In the genomic region with DNA sequence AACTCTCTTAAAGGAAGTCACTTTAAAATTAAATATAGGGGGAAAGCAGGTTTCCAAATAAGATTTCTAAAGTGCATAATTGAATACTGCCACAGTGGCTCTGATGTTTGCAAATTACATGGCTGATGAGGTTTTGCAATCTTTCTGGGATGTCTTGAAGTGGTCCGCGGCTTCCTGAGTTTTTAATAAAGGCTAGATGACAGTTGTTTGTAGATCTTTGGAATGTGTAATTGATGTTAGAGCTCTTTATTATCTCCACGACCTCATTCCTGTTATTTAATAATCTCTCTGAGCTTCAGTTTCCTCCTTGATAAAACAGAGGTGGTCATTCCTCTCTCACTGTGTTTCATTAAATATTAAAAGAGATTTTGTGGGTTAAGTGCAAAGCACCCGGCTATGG, we compare ENCODE assay signal across 29 cellular contexts. TPM values are rescaled to one million over a fixed set of nuclear protein-coding genes. Genes with fewer than 3 reads are reported as not detected.
"Had no signal": no experiment of that assay in that cellular context is flagged by ENCODE, and none has a peak within 500 bp of the region (broad histone marks: within the 10 kb centered on the region; RNA-seq: fewer than 3 reads in every experiment).

No MANE protein-coding gene starts in this region.

- H3K9me3 ChIP-seq: heart right ventricle, pancreas, psoas muscle, sigmoid colon, thoracic aorta had no signal

- H3K27ac Mint-ChIP-seq: activated CD4-positive, alpha-beta memory T cell treated with anti-CD3 and anti-CD28 coated beads, Interleukin-2, amount 10 ng/mL, durations not matched to agents 7 days and 5 days; activated CD4-positive, alpha-beta T cell treated with anti-CD3 and anti-CD28 coated beads, Interleukin-2, amount 10 ng/mL, durations not matched to agents 7 days and 5 days; activated naive CD4-positive, alpha-beta T cell treated with anti-CD3 and anti-CD28 coated beads, Interleukin-2, amount 10 ng/mL, durations not matched to agents 7 days and 5 days; activated naive CD8-positive, alpha-beta T cell treated with anti-CD3 and anti-CD28 coated beads, Interleukin-2, amount 10 ng/mL, durations not matched to agents 7 days and 5 days; activated T-cell treated with anti-CD3 and anti-CD28 coated beads, Interleukin-2, amount 50 U/mL, for 24 hours; nephron progenitor cell; stimulated activated effector memory CD8-positive, alpha-beta T cell treated with anti-CD3 and anti-CD28 coated beads, Interleukin-12 subunit alpha, Interleukin-12 subunit beta, amount 100 ng/mL, for 72 hours; stimulated activated naive CD8-positive, alpha-beta T cell treated with anti-CD3 and anti-CD28 coated beads, Interleukin-15, Interleukin-2, amounts not matched to agents 100 ng/mL and 50 ng/mL, for 24 hours; type B pancreatic cell; WTC11 had no signal

- H3K9me3 Mint-ChIP-seq: activated CD4-positive, alpha-beta memory T cell treated with anti-CD3 and anti-CD28 coated beads, Interleukin-2, amount 10 ng/mL, durations not matched to agents 7 days and 5 days; activated CD4-positive, alpha-beta T cell treated with anti-CD3 and anti-CD28 coated beads, Interleukin-2, amount 10 ng/mL, durations not matched to agents 7 days and 5 days; activated naive CD4-positive, alpha-beta T cell treated with anti-CD3 and anti-CD28 coated beads, Interleukin-2, amount 10 ng/mL, durations not matched to agents 7 days and 5 days; activated naive CD8-positive, alpha-beta T cell treated with anti-CD3 and anti-CD28 coated beads, Interleukin-2, amount 10 ng/mL, durations not matched to agents 7 days and 5 days; activated T-cell treated with anti-CD3 and anti-CD28 coated beads, Interleukin-2, amount 50 U/mL, for 24 hours; nephron progenitor cell; stimulated activated effector memory CD8-positive, alpha-beta T cell treated with anti-CD3 and anti-CD28 coated beads, Interleukin-12 subunit alpha, Interleukin-12 subunit beta, amount 100 ng/mL, for 72 hours; stimulated activated naive CD8-positive, alpha-beta T cell treated with anti-CD3 and anti-CD28 coated beads, Interleukin-15, Interleukin-2, amounts not matched to agents 100 ng/mL and 50 ng/mL, for 24 hours; type B pancreatic cell; WTC11 had no signal

- H3K4me1 Mint-ChIP-seq: activated naive CD4-positive, alpha-beta T cell treated with anti-CD3 and anti-CD28 coated beads, Interleukin-2, amount 10 ng/mL, durations not matched to agents 7 days and 5 days had no signal

- H3K4me1 ChIP-seq: heart right ventricle, pancreas, psoas muscle had no signal

- H3K4me3 Mint-ChIP-seq: activated CD4-positive, alpha-beta memory T cell treated with anti-CD3 and anti-CD28 coated beads, Interleukin-2, amount 10 ng/mL, durations not matched to agents 7 days and 5 days; activated CD4-positive, alpha-beta T cell treated with anti-CD3 and anti-CD28 coated beads, Interleukin-2, amount 10 ng/mL, durations not matched to agents 7 days and 5 days; activated naive CD4-positive, alpha-beta T cell treated with anti-CD3 and anti-CD28 coated beads, Interleukin-2, amount 10 ng/mL, durations not matched to agents 7 days and 5 days; activated naive CD8-positive, alpha-beta T cell treated with anti-CD3 and anti-CD28 coated beads, Interleukin-2, amount 10 ng/mL, durations not matched to agents 7 days and 5 days; activated T-cell treated with anti-CD3 and anti-CD28 coated beads, Interleukin-2, amount 50 U/mL, for 24 hours; nephron progenitor cell; stimulated activated effector memory CD8-positive, alpha-beta T cell treated with anti-CD3 and anti-CD28 coated beads, Interleukin-12 subunit alpha, Interleukin-12 subunit beta, amount 100 ng/mL, for 72 hours; stimulated activated naive CD8-positive, alpha-beta T cell treated with anti-CD3 and anti-CD28 coated beads, Interleukin-15, Interleukin-2, amounts not matched to agents 100 ng/mL and 50 ng/mL, for 24 hours; type B pancreatic cell; WTC11 had no signal

- H3K27me3 ChIP-seq: brain microvascular endothelial cell, heart right ventricle, pancreas, sigmoid colon had no signal

- H3K27me3 Mint-ChIP-seq: activated CD4-positive, alpha-beta memory T cell treated with anti-CD3 and anti-CD28 coated beads, Interleukin-2, amount 10 ng/mL, durations not matched to agents 7 days and 5 days; activated CD4-positive, alpha-beta T cell treated with anti-CD3 and anti-CD28 coated beads, Interleukin-2, amount 10 ng/mL, durations not matched to agents 7 days and 5 days; activated T-cell treated with anti-CD3 and anti-CD28 coated beads, Interleukin-2, amount 50 U/mL, for 24 hours; stimulated activated naive CD8-positive, alpha-beta T cell treated with anti-CD3 and anti-CD28 coated beads, Interleukin-15, Interleukin-2, amounts not matched to agents 100 ng/mL and 50 ng/mL, for 24 hours; type B pancreatic cell had no signal

- H3K36me3 Mint-ChIP-seq: activated naive CD4-positive, alpha-beta T cell treated with anti-CD3 and anti-CD28 coated beads, Interleukin-2, amount 10 ng/mL, durations not matched to agents 7 days and 5 days; activated naive CD8-positive, alpha-beta T cell treated with anti-CD3 and anti-CD28 coated beads, Interleukin-2, amount 10 ng/mL, durations not matched to agents 7 days and 5 days; stimulated activated effector memory CD8-positive, alpha-beta T cell treated with anti-CD3 and anti-CD28 coated beads, Interleukin-12 subunit alpha, Interleukin-12 subunit beta, amount 100 ng/mL, for 72 hours had no signal

- H3K36me3 ChIP-seq: pancreas, thoracic aorta had no signal

- DNase-seq: activated CD4-positive, alpha-beta memory T cell treated with anti-CD3 and anti-CD28 coated beads, Interleukin-2, amount 10 ng/mL, durations not matched to agents 7 days and 5 days; activated CD4-positive, alpha-beta T cell treated with anti-CD3 and anti-CD28 coated beads for 1 hour; activated CD4-positive, alpha-beta T cell treated with anti-CD3 and anti-CD28 coated beads, Interleukin-2, amount 10 ng/mL, durations not matched to agents 7 days and 5 days; activated CD8-positive, alpha-beta memory T cell treated with anti-CD3 and anti-CD28 coated beads, Interleukin-2, amount 50 U/mL, for 48 hours; activated gamma-delta T cell; activated naive CD4-positive, alpha-beta T cell treated with anti-CD3 and anti-CD28 coated beads, Interleukin-2, amount 10 ng/mL, durations not matched to agents 7 days and 5 days; activated naive CD8-positive, alpha-beta T cell treated with anti-CD3 and anti-CD28 coated beads, Interleukin-2, amount 10 ng/mL, durations not matched to agents 7 days and 5 days; activated T-cell treated with anti-CD3 and anti-CD28 coated beads, Interleukin-2, amount 50 U/mL, for 24 hours; amniotic stem cell; brain microvascular endothelial cell; cortex of kidney; foreskin melanocyte; heart right ventricle; kidney glomerular epithelial cell; nephron progenitor cell; nucleus accumbens; pancreas; psoas muscle; sigmoid colon; small intestine; stimulated activated CD4-positive, alpha-beta T cell treated with anti-CD3 and anti-CD28 coated beads, Interleukin-4, amount 100 ng/mL, for 24 hours; T-helper 2 cell had no signal

- H3K4me3 ChIP-seq: heart right ventricle, pancreas, psoas muscle, sigmoid colon, thoracic aorta had no signal

- ATAC-seq: esophagus mucosa; heart right ventricle; left lobe of liver; pancreas; psoas muscle; stimulated activated effector memory CD8-positive, alpha-beta T cell treated with anti-CD3 and anti-CD28 coated beads, Interleukin-12 subunit alpha, Interleukin-12 subunit beta, amount 100 ng/mL, for 72 hours; WTC11 had no signal

- H3K27ac ChIP-seq: brain microvascular endothelial cell, heart right ventricle, pancreas, psoas muscle, sigmoid colon, thoracic aorta had no signal

RNA-seq across cellular contexts. Expression of gene CEMIP, which starts 27.0 kb away (rescaled TPM):
- total RNA-seq: activated CD4-positive, alpha-beta memory T cell treated with anti-CD3 and anti-CD28 coated beads, Interleukin-2, amount 10 ng/mL, durations not matched to agents 7 days and 5 days; activated CD4-positive, alpha-beta T cell treated with anti-CD3 and anti-CD28 coated beads, Interleukin-2, amount 10 ng/mL, durations not matched to agents 7 days and 5 days had no signal
